13 cellular contexts compared by ENCODE assay signal in the genomic region with DNA sequence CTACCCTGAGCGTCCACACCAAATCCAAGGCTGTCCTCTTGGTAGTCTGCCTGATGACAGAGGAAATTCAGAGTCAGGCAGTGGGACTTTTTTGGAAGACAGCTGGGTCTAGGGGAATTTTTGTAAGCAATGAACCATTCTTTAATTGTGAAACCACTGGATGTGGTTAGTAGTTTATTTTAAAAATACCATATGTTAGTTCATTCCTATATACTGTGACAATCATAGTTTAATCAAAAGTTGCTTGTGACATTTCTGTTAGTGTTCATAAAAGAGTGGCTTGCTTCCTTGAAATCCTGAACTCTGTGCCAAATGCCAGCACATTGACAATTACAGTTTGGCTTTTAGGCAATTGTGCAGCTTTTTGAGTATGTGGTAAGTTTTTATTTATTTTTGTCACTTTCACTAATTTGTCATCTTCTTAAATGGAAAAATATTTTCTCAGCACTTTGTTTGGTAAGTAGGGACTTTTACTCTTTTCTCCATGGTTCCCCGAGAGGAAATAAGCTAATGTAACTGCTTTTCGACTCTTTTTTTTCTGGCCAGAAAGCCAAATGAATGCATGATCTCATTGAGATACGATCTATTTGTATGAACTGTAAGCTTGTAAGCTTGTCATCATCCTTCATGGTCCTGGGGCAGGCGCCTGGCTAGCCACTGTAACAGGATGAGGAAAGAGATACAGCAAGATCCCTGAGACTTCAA.
DNase-seq lines count a peak whose midpoint lies in the region; ATAC-seq and TF ChIP-seq lines count a peak whose summit lies in the region.
"Had no signal": no experiment of that assay in that cellular context is flagged by ENCODE, and none has a peak within 500 bp of the region (broad histone marks: within the 10 kb centered on the region; RNA-seq: fewer than 3 reads in every experiment).

No MANE protein-coding gene starts in this region.

- no peak overlapping the region for H3K4me3 ChIP-seq in BLaER1
- no peak overlapping the region for H3K4me3 ChIP-seq in MG63
- H3K4me3 ChIP-seq in sigmoid colon: no peak overlapping the region
- H3K4me3 ChIP-seq: ovary had no signal

- peak overlapping the region; percentile 3; the same call in 1 of the 2 replicates for H3K4me2 ChIP-seq in BLaER1

- H3K27me3 ChIP-seq in BLaER1 (no peaks in the 10 kb centered on the region), MG63 (no peaks in the 10 kb centered on the region), sigmoid colon (no peaks in the 10 kb centered on the region)
- H3K27me3 ChIP-seq: ovary had no signal

- peaks cover 4% of the 10 kb centered on the region for H3K4me1 Mint-ChIP-seq in activated CD4-positive, alpha-beta T cell treated with anti-CD3 and anti-CD28 coated beads, Interleukin-2, amount 10 ng/mL, durations not matched to agents 24 days and 14 days

- 75 to 83% methylated on average over 5 of the region's 5 CpGs for WGBS in sigmoid colon, 2 donors

- H3K36me3 ChIP-seq in BLaER1: no peaks in the 10 kb centered on the region
- H3K36me3 ChIP-seq in MG63: no peaks in the 10 kb centered on the region
- H3K36me3 ChIP-seq in sigmoid colon: no peaks in the 10 kb centered on the region
- H3K36me3 ChIP-seq: ovary had no signal

- H3K9me3 ChIP-seq in BLaER1 (no peaks in the 10 kb centered on the region), MG63 (no peaks in the 10 kb centered on the region), sigmoid colon (no peaks in the 10 kb centered on the region)
- H3K9me3 ChIP-seq: ovary had no signal

- no peak overlapping the region for H3K4me3 Mint-ChIP-seq in activated CD4-positive, alpha-beta T cell treated with anti-CD3 and anti-CD28 coated beads, Interleukin-2, amount 10 ng/mL, durations not matched to agents 24 days and 14 days
- H3K4me3 Mint-ChIP-seq: activated T-cell treated with anti-CD3 and anti-CD28 coated beads, Interleukin-2, amount 50 U/mL, for 24 hours; CD4-positive, alpha-beta T cell; T-helper 1 cell treated with Interleukin-12 subunit alpha and Interleukin-12 subunit beta and Interleukin-4 antibody, amounts not matched to agents 30 μg/mL and 1 μg/mL, for 36 hours had no signal

- H3K9ac ChIP-seq in BLaER1: no peak overlapping the region

- DNase-seq in MG63 (peak; percentile 69), hepatic stellate cell (ENCODE audit: low spot score) (peak; percentile 38), NOMO-1 (lab: John Stamatoyannopoulos, UW; ENCODE audit: unreplicated experiment in 2 of 2) (no peak), UCSD-AML1 (lab: John Stamatoyannopoulos, UW; ENCODE audit: unreplicated experiment) (no peak), sigmoid colon (no peak)
- DNase-seq in activated CD4-positive, alpha-beta T cell treated with anti-CD3 and anti-CD28 coated beads, Interleukin-2, amount 10 ng/mL, durations not matched to agents 24 days and 14 days: no peak
- DNase-seq: activated T-cell treated with anti-CD3 and anti-CD28 coated beads, Interleukin-2, amount 50 U/mL, for 24 hours; CD4-positive, alpha-beta T cell; NCI-H774; ovary had no signal

- H4K20me1 ChIP-seq in BLaER1: no peaks in the 10 kb centered on the region

- H3K27ac Mint-ChIP-seq in activated CD4-positive, alpha-beta T cell treated with anti-CD3 and anti-CD28 coated beads, Interleukin-2, amount 10 ng/mL, durations not matched to agents 24 days and 14 days: no peak overlapping the region
- H3K27ac Mint-ChIP-seq: CD4-positive, alpha-beta T cell; T-helper 1 cell treated with Interleukin-12 subunit alpha and Interleukin-12 subunit beta and Interleukin-4 antibody, amounts not matched to agents 30 μg/mL and 1 μg/mL, for 36 hours had no signal

- no peak for TF ChIP-seq POLR2A in sigmoid colon (IDR thresholded peaks at IDR 0.05)

- peaks cover 10% of the 10 kb centered on the region for H3K4me1 ChIP-seq in BLaER1
- peaks cover 0 to 5% (median 0%) of the 10 kb centered on the region in 4 donors for H3K4me1 ChIP-seq in sigmoid colon

- intact Hi-C loops in activated CD4-positive, alpha-beta T cell treated with anti-CD3 and anti-CD28 coated beads, Interleukin-2, amount 10 ng/mL, durations not matched to agents 24 days and 14 days (cut with micrococcal nuclease): no loop called here
- intact Hi-C loops in sigmoid colon (cut with DNase I): no loop called here

- no peaks in the 10 kb centered on the region for H3K9me3 Mint-ChIP-seq in activated CD4-positive, alpha-beta T cell treated with anti-CD3 and anti-CD28 coated beads, Interleukin-2, amount 10 ng/mL, durations not matched to agents 24 days and 14 days
- H3K9me3 Mint-ChIP-seq: activated T-cell treated with anti-CD3 and anti-CD28 coated beads, Interleukin-2, amount 50 U/mL, for 24 hours; CD4-positive, alpha-beta T cell; T-helper 1 cell treated with Interleukin-12 subunit alpha and Interleukin-12 subunit beta and Interleukin-4 antibody, amounts not matched to agents 30 μg/mL and 1 μg/mL, for 36 hours had no signal

- peaks cover 2% of the 10 kb centered on the region for H3K27me3 Mint-ChIP-seq in activated CD4-positive, alpha-beta T cell treated with anti-CD3 and anti-CD28 coated beads, Interleukin-2, amount 10 ng/mL, durations not matched to agents 24 days and 14 days
- H3K27me3 Mint-ChIP-seq: activated T-cell treated with anti-CD3 and anti-CD28 coated beads, Interleukin-2, amount 50 U/mL, for 24 hours; CD4-positive, alpha-beta T cell had no signal

- H3K36me3 Mint-ChIP-seq in activated CD4-positive, alpha-beta T cell treated with anti-CD3 and anti-CD28 coated beads, Interleukin-2, amount 10 ng/mL, durations not matched to agents 24 days and 14 days (ENCODE audit: low read depth): no peaks in the 10 kb centered on the region

- TF ChIP-seq CTCF in sigmoid colon (IDR thresholded peaks at IDR 0.05): no peak

- no peak for TF ChIP-seq EP300 in sigmoid colon (IDR thresholded peaks at IDR 0.05)

- ATAC-seq in GM21447 (IDR thresholded peaks at IDR 0.05; ENCODE audit: unreplicated experiment): peak; percentile 58

- H3K27ac ChIP-seq in BLaER1 (no peak overlapping the region), sigmoid colon (peak overlapping the region in 1 of 4 donors; percentile 1)
- H3K27ac ChIP-seq: ovary had no signal

Comparison
In these comparisons a context has a peak if more than half of its experiments do, and no peak if none do; other contexts are left out.
1. DNase-seq: peak in MG63 (single experiment) and hepatic stellate cell (single experiment); none in NOMO-1 (0 of 2), UCSD-AML1 (single experiment), activated CD4-positive, alpha-beta T cell treated with anti-CD3 and anti-CD28 coated beads, Interleukin-2, amount 10 ng/mL, durations not matched to agents 24 days and 14 days (single experiment) and sigmoid colon (single experiment).